Comparison of ENCODE assay signal across 1 cellular context in genomic region chr4:77167866-77168265, GRCh38.
TF ChIP-seq lines count a peak whose summit lies in the region.

No MANE protein-coding gene starts in this region.

TF ChIP-seq in neural cell, 6 proteins besides CTCF, POLR2A, EP300 and RAD21 (continued from another document):
- TF ChIP-seq REST (IDR thresholded peaks at IDR 0.05; ENCODE audit: borderline replicate concordance), result no peak
- TF ChIP-seq EZH2 (IDR thresholded peaks at IDR 0.05; ENCODE audit: borderline replicate concordance, insufficient read depth, low read length, poor library complexity, severe bottlenecking), result no peak
- no peak for TF ChIP-seq POLR2AphosphoS5 (IDR thresholded peaks at IDR 0.05)
- no peak for TF ChIP-seq TAF1 (IDR thresholded peaks at IDR 0.05; ENCODE audit: low read depth)
- TF ChIP-seq MXI1 (conservative IDR thresholded peaks at IDR 0.05; ENCODE audit: poor library complexity, severe bottlenecking), result no peak
